ENCODE assay signal across 9 cellular contexts in genomic region chr12:46124132-46124847, GRCh38.
A peak's percentile ranks its signal among the peaks of the same experiment; 100 is the strongest.
DNase-seq lines count a peak whose midpoint lies in the region; ATAC-seq lines count a peak whose summit lies in the region.
"Had no signal": no experiment of that assay in that cellular context is flagged by ENCODE, and none has a peak within 500 bp of the region (broad histone marks: within the 10 kb centered on the region; RNA-seq: fewer than 3 reads in every experiment).

No MANE protein-coding gene starts in this region.

- H3K27ac Mint-ChIP-seq in activated T-helper 17 cell treated with anti-CD3 and anti-CD28 coated beads, Interleukin-2, amount 50 U/mL, for 72 hours, result no peak overlapping the region

- in situ Hi-C loops in Caki2 (cut with HindIII; ENCODE audit: low pct_unique_long_range_greater_than_20kb, low sequenced_read_pairs), result no loop called here

- peaks cover 11% of the 10 kb centered on the region for H3K27me3 Mint-ChIP-seq in activated T-helper 17 cell treated with anti-CD3 and anti-CD28 coated beads, Interleukin-2, amount 50 U/mL, for 72 hours

- no peaks in the 10 kb centered on the region for H3K9me3 Mint-ChIP-seq in activated T-helper 17 cell treated with anti-CD3 and anti-CD28 coated beads, Interleukin-2, amount 50 U/mL, for 72 hours
- H3K9me3 Mint-ChIP-seq: activated T-cell treated with anti-CD3 and anti-CD28 coated beads, Interleukin-2, amount 50 U/mL, for 4 hours had no signal

- peak overlapping the region; percentile 32 for H3K4me3 Mint-ChIP-seq in activated T-helper 17 cell treated with anti-CD3 and anti-CD28 coated beads, Interleukin-2, amount 50 U/mL, for 72 hours
- H3K4me3 Mint-ChIP-seq: activated T-cell treated with anti-CD3 and anti-CD28 coated beads, Interleukin-2, amount 50 U/mL, for 4 hours had no signal

- H3K4me1 Mint-ChIP-seq in activated T-helper 17 cell treated with anti-CD3 and anti-CD28 coated beads, Interleukin-2, amount 50 U/mL, for 72 hours, result no peaks in the 10 kb centered on the region

- intact Hi-C loops in left colon (cut with DNase I, micrococcal nuclease), result no loop called here

- DNase-seq in Caki2 (ENCODE audit: low read depth) (peak; percentile 67), left colon (no peak), GM19240 (ENCODE audit: insufficient read length, low spot score) (no peak), NCI-H226 (no peak), HCEC 1CT (no peak)
- no peak for DNase-seq in activated CD8-positive, alpha-beta memory T cell treated with anti-CD3 and anti-CD28 coated beads, Interleukin-2, amount 50 U/mL, for 48 hours

- H3K36me3 Mint-ChIP-seq in activated T-helper 17 cell treated with anti-CD3 and anti-CD28 coated beads, Interleukin-2, amount 50 U/mL, for 72 hours (ENCODE audit: low read depth), result no peaks in the 10 kb centered on the region

- peak; percentile 6 for ATAC-seq in HG03103 (IDR thresholded peaks at IDR 0.05; ENCODE audit: low read depth, unreplicated experiment)
- ATAC-seq in activated T-helper 17 cell treated with anti-CD3 and anti-CD28 coated beads, Interleukin-2, amount 50 U/mL, for 72 hours (replicated peaks), result no peak
- ATAC-seq in left colon, result peak; percentile 1
